ENCODE assay signal across 8 cellular contexts in the genomic region with DNA sequence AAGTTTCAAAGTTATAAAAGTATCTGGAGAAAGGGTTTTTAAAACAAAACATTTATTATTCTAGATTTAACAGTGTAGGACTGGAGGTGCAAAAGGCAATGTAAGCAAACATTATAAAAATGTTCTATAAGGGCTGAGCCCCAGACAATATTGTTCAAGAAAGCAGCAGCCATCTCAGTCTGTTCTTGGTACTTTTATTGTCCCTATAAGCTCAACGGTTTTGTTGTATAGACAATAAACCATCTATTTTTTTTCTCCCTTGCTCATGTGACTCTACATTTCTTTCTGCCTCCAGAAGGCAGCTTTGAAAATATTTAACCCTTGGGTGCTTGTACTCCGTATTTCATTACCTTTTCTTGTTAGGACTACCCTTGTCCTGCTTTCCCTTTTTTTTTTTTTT. TPM values are rescaled to one million over a fixed set of nuclear protein-coding genes. Genes with fewer than 3 reads are reported as not detected.
"Had no signal": no experiment of that assay in that cellular context is flagged by ENCODE, and none has a peak within 500 bp of the region (broad histone marks: within the 10 kb centered on the region; RNA-seq: fewer than 3 reads in every experiment).

No MANE protein-coding gene starts in this region.

- H3K4me3 ChIP-seq: GM23338 had no signal

- H3K4me3 Mint-ChIP-seq: GM23338, H9, IgD-negative memory B cell had no signal

- DNase-seq: H9, HCEC 1CT had no signal

- ATAC-seq: GM23338, HepG2 had no signal

- H3K4me1 Mint-ChIP-seq: GM23338, H9, IgD-negative memory B cell had no signal

- FAIRE-seq: H1, H54, HepG2 had no signal

RNA-seq across cellular contexts. Expression of a gene that starts 25.2 kb away (rescaled TPM):
- total RNA-seq: H1, HepG2, HT1080 had no signal

RNA-seq across cellular contexts. Expression of a gene that starts 57.6 kb away (rescaled TPM):
- total RNA-seq: GM23338, H1, H9, HepG2, HT1080 had no signal
